8 cellular contexts compared by ENCODE assay signal in genomic region chrX:47836164-47837072, GRCh38. TPM values are rescaled to one million over a fixed set of nuclear protein-coding genes. Genes with fewer than 3 reads are reported as not detected.
DNase-seq lines count a peak whose midpoint lies in the region; ATAC-seq and TF ChIP-seq lines count a peak whose summit lies in the region.

Gene ZNF81, plus strand, starts transcription at chrX:47836902. Its CDS starts 9,366 bp downstream, at chrX:47846268.

- peak within 1 kb of the TSS; percentile 74 for H3K27ac ChIP-seq in C4-2B

- H3K36me3 Mint-ChIP-seq in activated CD4-positive, alpha-beta T cell treated with anti-CD3 and anti-CD28 coated beads, Interleukin-2, amount 10 ng/mL, durations not matched to agents 7 days and 5 days (ENCODE audit: low read depth), result peaks cover 2% of the 10 kb centered on the region

- H3K27me3 Mint-ChIP-seq in activated CD4-positive, alpha-beta T cell treated with anti-CD3 and anti-CD28 coated beads, Interleukin-2, amount 10 ng/mL, durations not matched to agents 7 days and 5 days, result no peaks in the 10 kb centered on the region

- peak; percentile 98 for DNase-seq in NCI-H69 (lab: John Stamatoyannopoulos, UW)
- peak; percentile 93 for DNase-seq in activated CD4-positive, alpha-beta T cell treated with anti-CD3 and anti-CD28 coated beads, Interleukin-2, amount 10 ng/mL, durations not matched to agents 7 days and 5 days
- peak; percentile 5 for DNase-seq in cortex of kidney (lab: John Stamatoyannopoulos, UW)
- peak; percentile 99 for DNase-seq in left kidney (ENCODE audit: low read depth, low spot score)
- peak; percentile 92 for DNase-seq in stimulated activated CD4-positive, alpha-beta T cell treated with anti-CD3 and anti-CD28 coated beads, Interleukin-1b, Interleukin-23, amount 100 ng/mL, for 48 hours

- no peaks in the 10 kb centered on the region for H3K9me3 Mint-ChIP-seq in activated CD4-positive, alpha-beta T cell treated with anti-CD3 and anti-CD28 coated beads, Interleukin-2, amount 10 ng/mL, durations not matched to agents 7 days and 5 days

- H3K4me1 Mint-ChIP-seq in activated CD4-positive, alpha-beta T cell treated with anti-CD3 and anti-CD28 coated beads, Interleukin-2, amount 10 ng/mL, durations not matched to agents 7 days and 5 days, result peaks cover 16% of the 10 kb centered on the region

- ATAC-seq in GM19372 (IDR thresholded peaks at IDR 0.05; ENCODE audit: low read depth, unreplicated experiment) (peak; percentile 91), HG03521 (IDR thresholded peaks at IDR 0.05; ENCODE audit: unreplicated experiment) (peak; percentile 90)

- no peak for TF ChIP-seq CTCF in C4-2B (conservative IDR thresholded peaks at IDR 0.05)

- H3K4me3 Mint-ChIP-seq in activated CD4-positive, alpha-beta T cell treated with anti-CD3 and anti-CD28 coated beads, Interleukin-2, amount 10 ng/mL, durations not matched to agents 7 days and 5 days, result peak within 1 kb of the TSS; percentile 99

- POLR2A ChIA-PET in activated CD4-positive, alpha-beta T cell treated with anti-CD3 and anti-CD28 coated beads, Interleukin-2, amount 10 ng/mL, durations not matched to agents 7 days and 5 days (lab: Charles Lee), result no interaction called here

- CTCF ChIA-PET in activated CD4-positive, alpha-beta T cell treated with anti-CD3 and anti-CD28 coated beads, Interleukin-2, amount 10 ng/mL, durations not matched to agents 7 days and 5 days (lab: Charles Lee), result interaction anchor here (2.2 kb wide), 1 partner anchor 191 kb away, joined by 6 read pairs; no protein-coding TSS in a partner anchor

- peak within 1 kb of the TSS; percentile 99 for H3K27ac Mint-ChIP-seq in activated CD4-positive, alpha-beta T cell treated with anti-CD3 and anti-CD28 coated beads, Interleukin-2, amount 10 ng/mL, durations not matched to agents 7 days and 5 days

RNA-seq across cellular contexts. Expression of gene ZNF81, which starts in this region (rescaled TPM):
- total RNA-seq in activated CD4-positive, alpha-beta T cell treated with anti-CD3 and anti-CD28 coated beads, Interleukin-2, amount 10 ng/mL, durations not matched to agents 7 days and 5 days, result 1 to 10 TPM; 8.6 to 9.4 TPM

Comparison
In these comparisons a context has a peak if more than half of its experiments do, and no peak if none do; other contexts are left out.
1. Peak in every context shown above with its lines: DNase-seq, ATAC-seq and H3K27ac ChIP-seq.
2. DNase-seq: peak in every context shown above with its lines; median percentile 99 in left kidney; 98 in NCI-H69; 93 in activated CD4-positive, alpha-beta T cell treated with anti-CD3 and anti-CD28 coated beads, Interleukin-2, amount 10 ng/mL, durations not matched to agents 7 days and 5 days; 92 in stimulated activated CD4-positive, alpha-beta T cell treated with anti-CD3 and anti-CD28 coated beads, Interleukin-1b, Interleukin-23, amount 100 ng/mL, for 48 hours; 5 in cortex of kidney.